Comparison of ENCODE assay signal across 23 cellular contexts in the genomic region with DNA sequence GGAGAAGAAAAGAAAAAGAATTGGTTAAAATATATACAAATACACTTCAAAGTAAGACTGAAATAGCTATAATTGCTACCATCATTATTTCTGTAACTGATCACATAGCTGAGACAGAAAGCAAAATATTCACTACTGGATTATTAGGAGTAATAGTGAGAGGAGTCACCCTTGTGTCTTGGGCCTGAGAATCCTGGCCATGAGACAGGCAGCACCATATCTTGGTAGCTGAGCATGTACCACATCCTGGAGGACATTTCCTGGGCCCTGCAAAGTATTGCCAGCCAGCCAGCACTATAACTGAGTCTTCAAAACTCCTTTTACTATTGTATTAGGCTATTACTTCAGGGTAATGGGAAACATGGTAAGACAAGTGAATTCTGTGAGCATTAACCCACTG.
DNase-seq lines count a peak whose midpoint lies in the region; ATAC-seq and TF ChIP-seq lines count a peak whose summit lies in the region.
"Had no signal": no experiment of that assay in that cellular context is flagged by ENCODE, and none has a peak within 500 bp of the region (broad histone marks: within the 10 kb centered on the region; RNA-seq: fewer than 3 reads in every experiment).

No MANE protein-coding gene starts in this region.

- intact Hi-C loops in PC-9 (cut with micrococcal nuclease; ENCODE audit: unreplicated experiment): no loop called here
- intact Hi-C loops in posterior cingulate gyrus (cut with DNase I): no loop called here

- CTCF ChIA-PET in PC-9 (lab: Charles Lee): no interaction called here

- no peak overlapping the region for H3K9ac ChIP-seq in Loucy (ENCODE audit: low read depth, low read length, poor library complexity, severe bottlenecking)
- H3K9ac ChIP-seq: BLaER1 had no signal

- no peak for TF ChIP-seq CTCF in Loucy (conservative IDR thresholded peaks at IDR 0.05; ENCODE audit: low read length)
- TF ChIP-seq CTCF in PC-9 (conservative IDR thresholded peaks at IDR 0.05): no peak
- no peak for TF ChIP-seq CTCF in gastroesophageal sphincter (IDR thresholded peaks at IDR 0.05)

- H3F3A ChIP-seq in Loucy (ENCODE audit: low read depth) (no peaks in the 10 kb centered on the region), PC-9 (ENCODE audit: insufficient read depth, low read depth) (peaks cover 17% of the 10 kb centered on the region)

- peak overlapping the region; percentile 51 for H3K27ac ChIP-seq in PC-9
- H3K27ac ChIP-seq in epithelial cell of prostate: peak overlapping the region; percentile 14
- no peak overlapping the region for H3K27ac ChIP-seq in gastroesophageal sphincter
- H3K27ac ChIP-seq: BLaER1 had no signal

- POLR2A ChIA-PET in PC-9 (lab: Charles Lee; ENCODE audit: unreplicated experiment): no interaction called here

- H3K4me3 ChIP-seq in Loucy (ENCODE audit: low read length, poor library complexity, severe bottlenecking) (no peak overlapping the region), PC-9 (no peak overlapping the region), gastroesophageal sphincter (no peak overlapping the region)
- H3K4me3 ChIP-seq: BLaER1 had no signal

- no peaks in the 10 kb centered on the region for H3K36me3 ChIP-seq in Loucy (ENCODE audit: insufficient read depth, low read length)
- H3K36me3 ChIP-seq in PC-9 (ENCODE audit: low read depth): no peaks in the 10 kb centered on the region
- no peaks in the 10 kb centered on the region for H3K36me3 ChIP-seq in gastroesophageal sphincter
- H3K36me3 ChIP-seq: BE2C, BLaER1 had no signal

- H3K4me1 ChIP-seq in Loucy (ENCODE audit: insufficient read depth, low read length, poor library complexity, severe bottlenecking) (peaks cover 16% of the 10 kb centered on the region), PC-9 (replicated peaks; ENCODE audit: insufficient read depth) (peaks cover 25% of the 10 kb centered on the region), gastroesophageal sphincter (peaks cover 0 to 7% (median 0%) of the 10 kb centered on the region in 3 donors)
- H3K4me1 ChIP-seq: BE2C, BLaER1 had no signal

- H3K9me2 ChIP-seq in Loucy (replicated peaks; ENCODE audit: low read depth, low read length): no peaks in the 10 kb centered on the region
- H3K9me2 ChIP-seq in PC-9 (ENCODE audit: insufficient read depth): no peaks in the 10 kb centered on the region

- H3K27me3 ChIP-seq in Loucy (ENCODE audit: insufficient read depth, low read length, poor library complexity, severe bottlenecking) (no peaks in the 10 kb centered on the region), PC-9 (ENCODE audit: insufficient read depth, low read depth) (no peaks in the 10 kb centered on the region), gastroesophageal sphincter (no peaks in the 10 kb centered on the region)
- H3K27me3 ChIP-seq: BE2C, BLaER1 had no signal

- peak; percentile 53 for ATAC-seq in GM21619 (IDR thresholded peaks at IDR 0.05; ENCODE audit: unreplicated experiment)
- no peak for ATAC-seq in gastroesophageal sphincter

- H3K4me2 ChIP-seq in Loucy (ENCODE audit: low read depth, low read length, poor library complexity, severe bottlenecking): peak overlapping the region; percentile 3
- H3K4me2 ChIP-seq in PC-9: peak overlapping the region; percentile 30
- H3K4me2 ChIP-seq: BLaER1 had no signal

- no TSS peak for BruUV-seq in PC-9 (replicated peaks; lab: Mats Ljungman, UMichigan)

- H4K20me1 ChIP-seq in Loucy (ENCODE audit: insufficient read depth, low read length, poor library complexity, severe bottlenecking) (no peaks in the 10 kb centered on the region), PC-9 (ENCODE audit: insufficient read depth) (no peaks in the 10 kb centered on the region)
- H4K20me1 ChIP-seq: BLaER1 had no signal

- H3K9me3 ChIP-seq in Loucy (ENCODE audit: insufficient read depth, low read depth, low read length) (no peaks in the 10 kb centered on the region), PC-9 (ENCODE audit: insufficient read depth, low read depth) (no peaks in the 10 kb centered on the region), gastroesophageal sphincter (no peaks in the 10 kb centered on the region)
- H3K9me3 ChIP-seq: BE2C, BLaER1 had no signal

- H2AFZ ChIP-seq in Loucy (ENCODE audit: low read length) (no peak overlapping the region), PC-9 (no peak overlapping the region)

- H3K79me2 ChIP-seq in Loucy (ENCODE audit: insufficient read depth, low read length) (no peaks in the 10 kb centered on the region), PC-9 (ENCODE audit: low read depth) (no peaks in the 10 kb centered on the region)

- TF ChIP-seq EP300 in gastroesophageal sphincter (IDR thresholded peaks at IDR 0.05): no peak

- DNase-seq in PC-9: no peak
- no peak for DNase-seq in epithelial cell of prostate (ENCODE audit: low read depth, low spot score)
- no peak for DNase-seq in activated T-cell treated with anti-CD3 and anti-CD28 coated beads for 4 hours
- no peak for DNase-seq in posterior cingulate gyrus
- no peak for DNase-seq in NCI-H1105 treated with DMSO at 0.1 percent for 48 hours (lab: John Stamatoyannopoulos, UW)
- DNase-seq: 8988T; ACHN; BE2C; C1 segment of cervical spinal cord; CD4-positive, alpha-beta memory T cell; CD4-positive, CD25-positive, alpha-beta regulatory T cell; CD8-positive, alpha-beta memory T cell; COR-L47; DMS 273 treated with DMSO at 0.1 percent for 48 hours; DMS153; DMS79; DND-41; EL; GDM1 had no signal

- TF ChIP-seq POLR2A in gastroesophageal sphincter (IDR thresholded peaks at IDR 0.05): no peak

Comparison
In these comparisons a context has a peak if more than half of its experiments do, and no peak if none do; other contexts are left out.
1. H3K27ac ChIP-seq: peak in PC-9 (single experiment) and epithelial cell of prostate (single experiment); none in gastroesophageal sphincter (0 of 4).